In the genomic region with DNA sequence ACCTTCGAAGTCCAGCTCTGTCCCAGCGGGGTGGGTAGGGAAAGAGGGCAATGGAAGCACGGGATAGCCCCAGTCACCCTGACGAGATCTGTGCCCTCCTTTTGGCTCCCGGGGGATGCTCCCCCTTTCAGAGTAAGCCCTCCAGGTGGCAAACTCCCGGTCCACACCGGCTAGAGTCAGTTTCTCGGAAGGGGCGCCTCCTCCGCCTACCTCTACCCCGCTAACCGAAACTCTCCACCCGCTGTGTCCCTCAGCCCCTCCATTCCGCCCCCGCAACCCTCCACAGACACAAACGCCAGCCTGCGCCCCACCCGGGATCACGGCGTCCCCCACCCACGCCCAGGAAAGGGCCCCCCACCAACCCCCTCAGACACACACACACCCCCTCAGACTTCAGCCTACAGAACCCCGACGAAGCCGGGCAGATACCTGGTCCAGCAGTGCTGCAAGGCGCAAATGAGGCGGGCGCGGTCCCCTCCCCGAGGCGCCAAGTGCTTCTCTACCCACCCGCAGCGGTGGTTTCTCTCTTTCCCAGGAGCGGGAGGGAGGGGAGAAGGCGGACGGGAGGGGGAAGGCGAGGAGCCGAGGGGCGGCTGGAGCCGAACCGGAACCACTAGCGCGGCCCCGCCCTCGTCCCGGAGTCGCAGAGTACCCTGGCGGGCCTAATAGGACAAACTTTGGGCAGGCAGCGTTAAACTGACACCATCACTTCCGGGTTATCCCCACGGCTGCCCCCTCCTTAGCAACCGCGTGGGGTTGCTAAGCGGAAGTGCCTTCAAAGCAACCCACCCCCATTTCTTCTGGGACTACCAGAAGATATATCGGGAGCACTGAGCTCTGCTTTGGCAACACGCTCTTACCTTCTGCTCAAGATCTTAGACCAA, we compare ENCODE assay signal across 1 cellular context.
A peak's percentile ranks its signal among the peaks of the same experiment; 100 is the strongest.
TF ChIP-seq lines count a peak whose summit lies in the region.

CSNK1G1 (minus strand) TSS at position 615 of the 884 bp plus-strand sequence. CDS start 55,674 bp downstream, outside the sequence.

TF ChIP-seq in K562, 482 proteins besides CTCF, POLR2A, EP300 and RAD21 (continued from another document and continues in another):
- TF ChIP-seq, protein P1, sequence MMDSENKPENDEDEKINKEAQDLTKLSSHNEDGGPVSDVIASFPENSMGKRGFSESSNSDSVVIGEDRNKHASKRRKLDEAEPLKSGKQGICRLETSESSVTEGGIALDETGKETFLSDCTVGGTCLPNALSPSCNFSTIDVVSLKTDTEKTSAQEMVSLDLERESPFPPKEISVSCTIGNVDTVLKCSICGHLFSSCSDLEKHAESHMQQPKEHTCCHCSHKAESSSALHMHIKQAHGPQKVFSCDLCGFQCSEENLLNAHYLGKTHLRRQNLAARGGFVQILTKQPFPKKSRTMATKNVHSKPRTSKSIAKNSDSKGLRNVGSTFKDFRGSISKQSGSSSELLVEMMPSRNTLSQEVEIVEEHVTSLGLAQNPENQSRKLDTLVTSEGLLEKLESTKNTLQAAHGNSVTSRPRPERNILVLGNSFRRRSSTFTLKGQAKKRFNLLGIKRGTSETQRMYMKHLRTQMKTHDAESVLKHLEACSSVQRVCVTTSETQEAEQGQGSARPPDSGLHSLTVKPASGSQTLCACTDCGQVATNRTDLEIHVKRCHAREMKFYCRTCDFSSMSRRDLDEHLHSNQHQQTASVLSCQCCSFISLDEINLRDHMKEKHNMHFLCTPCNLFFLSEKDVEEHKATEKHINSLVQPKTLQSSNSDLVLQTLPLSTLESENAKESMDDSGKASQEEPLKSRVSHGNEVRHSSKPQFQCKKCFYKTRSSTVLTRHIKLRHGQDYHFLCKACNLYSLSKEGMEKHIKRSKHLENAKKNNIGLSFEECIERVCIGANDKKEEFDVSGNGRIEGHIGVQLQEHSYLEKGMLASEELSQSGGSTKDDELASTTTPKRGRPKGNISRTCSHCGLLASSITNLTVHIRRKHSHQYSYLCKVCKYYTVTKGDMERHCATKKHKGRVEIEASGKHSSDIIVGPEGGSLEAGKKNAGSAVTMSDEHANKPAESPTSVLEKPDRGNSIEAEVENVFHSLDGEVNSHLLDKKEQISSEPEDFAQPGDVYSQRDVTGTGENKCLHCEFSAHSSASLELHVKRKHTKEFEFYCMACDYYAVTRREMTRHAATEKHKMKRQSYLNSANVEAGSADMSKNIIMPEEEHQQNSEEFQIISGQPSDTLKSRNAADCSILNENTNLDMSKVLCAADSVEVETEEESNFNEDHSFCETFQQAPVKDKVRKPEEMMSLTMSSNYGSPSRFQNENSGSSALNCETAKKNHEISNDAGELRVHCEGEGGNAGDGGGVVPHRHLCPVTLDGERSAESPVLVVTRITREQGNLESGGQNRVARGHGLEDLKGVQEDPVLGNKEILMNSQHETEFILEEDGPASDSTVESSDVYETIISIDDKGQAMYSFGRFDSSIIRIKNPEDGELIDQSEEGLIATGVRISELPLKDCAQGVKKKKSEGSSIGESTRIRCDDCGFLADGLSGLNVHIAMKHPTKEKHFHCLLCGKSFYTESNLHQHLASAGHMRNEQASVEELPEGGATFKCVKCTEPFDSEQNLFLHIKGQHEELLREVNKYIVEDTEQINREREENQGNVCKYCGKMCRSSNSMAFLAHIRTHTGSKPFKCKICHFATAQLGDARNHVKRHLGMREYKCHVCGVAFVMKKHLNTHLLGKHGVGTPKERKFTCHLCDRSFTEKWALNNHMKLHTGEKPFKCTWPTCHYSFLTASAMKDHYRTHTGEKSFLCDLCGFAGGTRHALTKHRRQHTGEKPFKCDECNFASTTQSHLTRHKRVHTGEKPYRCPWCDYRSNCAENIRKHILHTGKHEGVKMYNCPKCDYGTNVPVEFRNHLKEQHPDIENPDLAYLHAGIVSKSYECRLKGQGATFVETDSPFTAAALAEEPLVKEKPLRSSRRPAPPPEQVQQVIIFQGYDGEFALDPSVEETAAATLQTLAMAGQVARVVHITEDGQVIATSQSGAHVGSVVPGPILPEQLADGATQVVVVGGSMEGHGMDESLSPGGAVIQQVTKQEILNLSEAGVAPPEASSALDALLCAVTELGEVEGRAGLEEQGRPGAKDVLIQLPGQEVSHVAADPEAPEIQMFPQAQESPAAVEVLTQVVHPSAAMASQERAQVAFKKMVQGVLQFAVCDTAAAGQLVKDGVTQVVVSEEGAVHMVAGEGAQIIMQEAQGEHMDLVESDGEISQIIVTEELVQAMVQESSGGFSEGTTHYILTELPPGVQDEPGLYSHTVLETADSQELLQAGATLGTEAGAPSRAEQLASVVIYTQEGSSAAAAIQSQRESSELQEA (IDR thresholded peaks at IDR 0.05; ENCODE audit: low read depth) = no peak
- TF ChIP-seq SRSF9 (IDR thresholded peaks at IDR 0.05; ENCODE audit: borderline replicate concordance, low read depth, low read length) = no peak
- peak; percentile 72; the same call in 1 of the 2 replicates for TF ChIP-seq PHF8 (IDR thresholded peaks at IDR 0.05; ENCODE audit: borderline replicate concordance, low read length)
- 0 out of 2 replicates have a peak, but pooled peaks have one; percentile 47 for TF ChIP-seq LEF1 (IDR thresholded peaks at IDR 0.05)
- no peak for TF ChIP-seq ZSCAN29 (IDR thresholded peaks at IDR 0.05)
- TF ChIP-seq USF2 (CRISPR knock-in tag; IDR thresholded peaks at IDR 0.05) = no peak
- no peak for TF ChIP-seq PCBP1 (IDR thresholded peaks at IDR 0.05; ENCODE audit: low read depth, low read length, poor library complexity, severe bottlenecking)
- no peak for TF ChIP-seq SAFB2 (IDR thresholded peaks at IDR 0.05; ENCODE audit: borderline replicate concordance, low read depth, low read length, severe bottlenecking)
- TF ChIP-seq RCOR1 (IDR thresholded peaks at IDR 0.05; ENCODE audit: borderline replicate concordance in 1 of 2, low read depth in 2 of 2, low read length in 2 of 2) = peak in 1 of 2 experiments; percentile 3; a peak in 1 of 4 replicates
- peak; percentile 46 for TF ChIP-seq POLR2B (IDR thresholded peaks at IDR 0.05; ENCODE audit: low read depth, partially characterized antibody)
- no peak for TF ChIP-seq CBFA2T3 (IDR thresholded peaks at IDR 0.05)
- TF ChIP-seq CSDE1 (IDR thresholded peaks at IDR 0.05) = peak in 1 of 2 experiments; percentile 73; a peak in 2 of 4 replicates
- no peak for TF ChIP-seq L3MBTL2 (IDR thresholded peaks at IDR 0.05)
- peak in 1 of 2 experiments; percentile 31; a peak in 1 of 4 replicates for TF ChIP-seq SIX5 (IDR thresholded peaks at IDR 0.05; ENCODE audit: borderline replicate concordance in 1 of 2, insufficient read depth in 1 of 2, low read depth in 1 of 2, low read length in 2 of 2)
- no peak for TF ChIP-seq ZNF668 (CRISPR knock-in tag; IDR thresholded peaks at IDR 0.05)
- TF ChIP-seq, protein P2, sequence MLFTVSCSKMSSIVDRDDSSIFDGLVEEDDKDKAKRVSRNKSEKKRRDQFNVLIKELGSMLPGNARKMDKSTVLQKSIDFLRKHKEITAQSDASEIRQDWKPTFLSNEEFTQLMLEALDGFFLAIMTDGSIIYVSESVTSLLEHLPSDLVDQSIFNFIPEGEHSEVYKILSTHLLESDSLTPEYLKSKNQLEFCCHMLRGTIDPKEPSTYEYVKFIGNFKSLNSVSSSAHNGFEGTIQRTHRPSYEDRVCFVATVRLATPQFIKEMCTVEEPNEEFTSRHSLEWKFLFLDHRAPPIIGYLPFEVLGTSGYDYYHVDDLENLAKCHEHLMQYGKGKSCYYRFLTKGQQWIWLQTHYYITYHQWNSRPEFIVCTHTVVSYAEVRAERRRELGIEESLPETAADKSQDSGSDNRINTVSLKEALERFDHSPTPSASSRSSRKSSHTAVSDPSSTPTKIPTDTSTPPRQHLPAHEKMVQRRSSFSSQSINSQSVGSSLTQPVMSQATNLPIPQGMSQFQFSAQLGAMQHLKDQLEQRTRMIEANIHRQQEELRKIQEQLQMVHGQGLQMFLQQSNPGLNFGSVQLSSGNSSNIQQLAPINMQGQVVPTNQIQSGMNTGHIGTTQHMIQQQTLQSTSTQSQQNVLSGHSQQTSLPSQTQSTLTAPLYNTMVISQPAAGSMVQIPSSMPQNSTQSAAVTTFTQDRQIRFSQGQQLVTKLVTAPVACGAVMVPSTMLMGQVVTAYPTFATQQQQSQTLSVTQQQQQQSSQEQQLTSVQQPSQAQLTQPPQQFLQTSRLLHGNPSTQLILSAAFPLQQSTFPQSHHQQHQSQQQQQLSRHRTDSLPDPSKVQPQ (CRISPR knock-in tag; IDR thresholded peaks at IDR 0.05; ENCODE audit: borderline replicate concordance) = no peak
- peak; percentile 62; the same call in 1 of the 2 replicates for TF ChIP-seq SOX6 (IDR thresholded peaks at IDR 0.05)
- TF ChIP-seq ZKSCAN3 (CRISPR knock-in tag; IDR thresholded peaks at IDR 0.05) = no peak
- TF ChIP-seq NBN (IDR thresholded peaks at IDR 0.05; ENCODE audit: low read depth) = no peak
- no peak for TF ChIP-seq ZNF133 (CRISPR knock-in tag; IDR thresholded peaks at IDR 0.05)
- TF ChIP-seq ETS1 (conservative IDR thresholded peaks at IDR 0.05; ENCODE audit: control insufficient read depth, low read depth, low read length) = no peak
- TF ChIP-seq GABPA (tag; conservative IDR thresholded peaks at IDR 0.05; ENCODE audit: low read depth) = peak; percentile 99
- 0 out of 2 replicates have a peak, but pooled peaks have one; percentile 19 for TF ChIP-seq ZBTB1 (CRISPR knock-in tag; IDR thresholded peaks at IDR 0.05; ENCODE audit: borderline replicate concordance, low read depth)
- TF ChIP-seq SMAD4 (CRISPR knock-in tag; conservative IDR thresholded peaks at IDR 0.05) = no peak
- no peak for TF ChIP-seq GATAD2A (IDR thresholded peaks at IDR 0.05)
- peak in 1 of 2 experiments; percentile 98; a peak in 2 of 4 replicates for TF ChIP-seq HDAC1 (IDR thresholded peaks at IDR 0.05)
- TF ChIP-seq SPI1 (IDR thresholded peaks at IDR 0.05; ENCODE audit: borderline replicate concordance, low read depth, low read length) = peak; percentile 88
- no peak for TF ChIP-seq THAP12 (CRISPR knock-in tag; IDR thresholded peaks at IDR 0.05)
- no peak for TF ChIP-seq RNF2 (IDR thresholded peaks at IDR 0.05)
- no peak for TF ChIP-seq ARID3A (IDR thresholded peaks at IDR 0.05; ENCODE audit: borderline replicate concordance, low read depth, low read length)
- TF ChIP-seq, protein P3, sequence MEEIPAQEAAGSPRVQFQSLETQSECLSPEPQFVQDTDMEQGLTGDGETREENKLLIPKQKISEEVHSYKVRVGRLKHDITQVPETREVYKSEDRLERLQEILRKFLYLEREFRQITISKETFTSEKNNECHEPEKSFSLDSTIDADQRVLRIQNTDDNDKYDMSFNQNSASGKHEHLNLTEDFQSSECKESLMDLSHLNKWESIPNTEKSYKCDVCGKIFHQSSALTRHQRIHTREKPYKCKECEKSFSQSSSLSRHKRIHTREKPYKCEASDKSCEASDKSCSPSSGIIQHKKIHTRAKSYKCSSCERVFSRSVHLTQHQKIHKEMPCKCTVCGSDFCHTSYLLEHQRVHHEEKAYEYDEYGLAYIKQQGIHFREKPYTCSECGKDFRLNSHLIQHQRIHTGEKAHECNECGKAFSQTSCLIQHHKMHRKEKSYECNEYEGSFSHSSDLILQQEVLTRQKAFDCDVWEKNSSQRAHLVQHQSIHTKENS (CRISPR knock-in tag; IDR thresholded peaks at IDR 0.05) = no peak
- peak; percentile 81 for TF ChIP-seq ATF7 (IDR thresholded peaks at IDR 0.05)
- no peak for TF ChIP-seq XRCC3 (IDR thresholded peaks at IDR 0.05)
- peak; percentile 57 for TF ChIP-seq RBM22 (IDR thresholded peaks at IDR 0.05; ENCODE audit: low read depth, low read length, poor library complexity, severe bottlenecking)
- no peak for TF ChIP-seq ZNF184 (CRISPR knock-in tag; IDR thresholded peaks at IDR 0.05)
- peak; percentile 79 for TF ChIP-seq CREM (IDR thresholded peaks at IDR 0.05; ENCODE audit: low read depth)
- TF ChIP-seq GTF2B (IDR thresholded peaks at IDR 0.05; ENCODE audit: extremely low read depth, insufficient read length) = no peak
- no peak for TF ChIP-seq NONO (IDR thresholded peaks at IDR 0.05; ENCODE audit: low read depth in 2 of 2, low read length in 1 of 2)
